ENCODE assay signal across 1 cellular context in the genomic region with DNA sequence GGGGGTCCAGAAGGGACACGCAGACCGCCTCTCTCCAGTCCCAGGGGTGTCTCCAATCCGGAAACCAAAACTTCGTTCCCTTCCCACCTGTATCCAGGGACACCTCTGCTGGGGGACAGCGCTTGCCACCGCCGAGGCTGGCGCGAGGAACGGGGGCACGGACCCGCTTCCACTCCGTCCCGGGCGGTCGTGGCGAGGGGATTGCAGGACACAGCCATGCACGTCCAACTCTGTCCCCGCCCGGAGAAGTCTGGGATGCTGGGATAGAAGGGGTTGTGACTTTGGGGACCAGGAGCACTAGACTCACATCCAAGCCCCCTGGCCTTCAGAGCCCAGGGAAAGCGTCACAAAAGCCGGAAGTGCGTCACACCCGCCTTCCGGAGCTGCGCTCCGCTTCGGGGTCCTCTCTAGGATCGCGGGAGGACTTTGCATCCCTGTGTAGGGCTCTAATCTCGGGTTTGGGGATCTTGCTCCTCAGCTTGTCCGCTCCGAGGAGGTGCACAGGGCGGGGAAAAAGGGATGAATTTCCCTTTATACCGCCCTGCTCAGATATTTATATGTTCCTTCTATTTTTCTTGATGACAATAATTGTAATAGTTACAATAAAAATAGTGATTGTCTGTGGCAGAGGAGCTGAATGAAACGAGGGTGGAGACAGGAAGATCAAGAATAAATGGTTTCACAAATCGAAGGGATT.
TF ChIP-seq lines count a peak whose summit lies in the region.

FAM200A (minus strand) TSS at position 348 of the 697 bp plus-strand sequence. CDS start 3,707 bp downstream, outside the sequence.

TF ChIP-seq in K562, 482 proteins besides CTCF, POLR2A, EP300 and RAD21 (continued from another document and continues in another):
- TF ChIP-seq MGA (IDR thresholded peaks at IDR 0.05) (peak; percentile 48; the same call in 1 of the 2 replicates), NR2F6 (CRISPR knock-in tag; IDR thresholded peaks at IDR 0.05) (no peak), XRCC3 (IDR thresholded peaks at IDR 0.05) (no peak), DDX20 (tag; IDR thresholded peaks at IDR 0.05; ENCODE audit: low read depth) (no peak), ZBTB8A (IDR thresholded peaks at IDR 0.05; ENCODE audit: partially characterized antibody) (no peak), ZBED1 (IDR thresholded peaks at IDR 0.05) (no peak; the same call in 1 of the 2 replicates), ASH1L (IDR thresholded peaks at IDR 0.05; ENCODE audit: borderline replicate concordance, low read depth, partially characterized antibody) (no peak), TCFL5 (CRISPR knock-in tag; conservative IDR thresholded peaks at IDR 0.05) (no peak), TCF3 (CRISPR knock-in tag; IDR thresholded peaks at IDR 0.05) (0 out of 2 replicates have a peak, but pooled peaks have one; percentile 5), ZNF23 (CRISPR knock-in tag; IDR thresholded peaks at IDR 0.05) (no peak), CHD1 (IDR thresholded peaks at IDR 0.05; ENCODE audit: low read length) (no peak), SMAD2 (IDR thresholded peaks at IDR 0.05; ENCODE audit: low read depth, low read length) (no peak), SREBF2 (CRISPR knock-in tag; IDR thresholded peaks at IDR 0.05) (no peak), SMAD1 (IDR thresholded peaks at IDR 0.05; ENCODE audit: low read depth, low read length, partially characterized antibody) (no peak), ZNF699 (CRISPR knock-in tag; IDR thresholded peaks at IDR 0.05; ENCODE audit: insufficient replicate concordance) (no peak), NONO (IDR thresholded peaks at IDR 0.05; ENCODE audit: low read depth in 2 of 2, low read length in 1 of 2) (no peak), GABPB2 (CRISPR knock-in tag; conservative IDR thresholded peaks at IDR 0.05) (no peak), PKNOX1 (IDR thresholded peaks at IDR 0.05) (peak; percentile 52; the same call in 1 of the 2 replicates), GABPB1 (CRISPR knock-in tag; IDR thresholded peaks at IDR 0.05) (peak; percentile 98), RB1 (IDR thresholded peaks at IDR 0.05; ENCODE audit: low read depth) (peak; percentile 73; the same call in 1 of the 2 replicates), DNMT1 (IDR thresholded peaks at IDR 0.05) (no peak), ZNF785 (CRISPR knock-in tag; IDR thresholded peaks at IDR 0.05) (no peak), L3MBTL2 (IDR thresholded peaks at IDR 0.05) (peak; percentile 67), KAT7 (CRISPR knock-in tag; IDR thresholded peaks at IDR 0.05; ENCODE audit: borderline replicate concordance) (no peak), SIRT6 (IDR thresholded peaks at IDR 0.05; ENCODE audit: low read depth, low read length) (no peak), SOX6 (IDR thresholded peaks at IDR 0.05) (peak; percentile 66), ZNF165 (CRISPR knock-in tag; IDR thresholded peaks at IDR 0.05; ENCODE audit: borderline replicate concordance) (no peak), RAD51 (IDR thresholded peaks at IDR 0.05; ENCODE audit: borderline replicate concordance, low read depth) (no peak; the same call in 1 of the 2 replicates), ZNF143 (CRISPR knock-in tag; IDR thresholded peaks at IDR 0.05) (no peak), SIN3B (IDR thresholded peaks at IDR 0.05; ENCODE audit: low read depth) (peak; percentile 90; the same call in 1 of the 2 replicates), CBX1 (IDR thresholded peaks at IDR 0.05; ENCODE audit: low read depth) (no peak), PHB (CRISPR knock-in tag; IDR thresholded peaks at IDR 0.05) (0 out of 2 replicates have a peak, but pooled peaks have one; percentile 28), MTA2 (IDR thresholded peaks at IDR 0.05; ENCODE audit: low read depth) (no peak), ZC3H4 (CRISPR knock-in tag; IDR thresholded peaks at IDR 0.05; ENCODE audit: borderline replicate concordance) (no peak), GATA2 (CRISPR knock-in tag; IDR thresholded peaks at IDR 0.05) (no peak; the same call in 1 of the 2 replicates), ZNF740 (CRISPR knock-in tag; IDR thresholded peaks at IDR 0.05) (no peak), ZNF740 (tag; IDR thresholded peaks at IDR 0.05) (no peak), ZNF133 (CRISPR knock-in tag; IDR thresholded peaks at IDR 0.05) (no peak), SRF (CRISPR knock-in tag; IDR thresholded peaks at IDR 0.05) (no peak)
- TF ChIP-seq, protein P1, sequence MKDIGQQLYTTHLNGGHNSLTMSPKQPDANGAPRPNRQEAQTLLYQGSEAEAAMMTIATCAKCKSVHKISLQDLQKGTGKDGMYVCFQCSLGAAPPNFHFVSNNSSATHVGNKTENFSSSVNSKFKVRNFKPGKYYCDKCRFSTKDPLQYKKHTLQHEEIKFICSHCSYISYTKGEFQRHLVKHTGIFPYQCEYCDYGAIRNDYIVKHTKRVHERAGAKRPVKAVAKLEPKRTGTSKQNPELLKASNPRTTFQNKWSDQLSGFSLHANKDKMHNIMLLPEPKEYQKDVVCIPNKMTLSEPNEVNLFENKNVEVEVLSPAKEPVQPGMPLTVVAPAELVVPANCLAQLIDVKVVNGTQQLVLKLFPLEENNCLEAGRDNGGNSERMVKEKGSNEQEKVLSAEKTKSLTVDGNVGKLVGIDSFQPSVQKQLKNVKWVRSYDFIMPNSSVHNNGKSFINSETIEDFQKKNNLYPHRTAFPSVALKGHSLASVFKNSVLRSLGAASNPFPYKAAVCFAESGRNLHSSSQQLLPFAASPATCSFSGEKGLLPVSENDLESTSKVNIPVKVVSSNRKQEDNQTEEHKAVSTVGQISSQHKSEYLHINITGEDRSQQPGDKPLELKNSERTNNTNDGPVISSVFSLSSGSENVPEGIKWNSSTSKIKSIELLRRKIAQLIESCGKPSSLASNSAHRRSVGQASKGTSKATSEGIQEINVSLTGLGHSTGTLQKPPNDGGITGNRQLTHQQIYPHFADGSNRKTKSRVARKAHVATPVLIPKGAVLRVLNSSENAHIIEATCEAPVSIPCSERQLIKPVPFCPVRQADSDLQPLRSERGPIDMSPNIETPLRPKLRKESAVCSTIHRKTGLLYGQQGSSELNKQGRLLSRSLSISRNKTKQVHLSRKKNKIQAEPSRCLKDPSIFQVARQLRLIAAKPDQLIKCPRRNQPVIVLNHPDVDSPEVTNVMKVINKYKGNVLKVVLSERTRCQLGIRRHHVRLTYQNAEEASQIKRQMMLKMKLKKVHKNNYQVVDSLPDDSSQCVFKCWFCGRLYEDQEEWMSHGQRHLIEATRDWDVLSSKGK (CRISPR knock-in tag; IDR thresholded peaks at IDR 0.05), result no peak
- TF ChIP-seq, protein P2, sequence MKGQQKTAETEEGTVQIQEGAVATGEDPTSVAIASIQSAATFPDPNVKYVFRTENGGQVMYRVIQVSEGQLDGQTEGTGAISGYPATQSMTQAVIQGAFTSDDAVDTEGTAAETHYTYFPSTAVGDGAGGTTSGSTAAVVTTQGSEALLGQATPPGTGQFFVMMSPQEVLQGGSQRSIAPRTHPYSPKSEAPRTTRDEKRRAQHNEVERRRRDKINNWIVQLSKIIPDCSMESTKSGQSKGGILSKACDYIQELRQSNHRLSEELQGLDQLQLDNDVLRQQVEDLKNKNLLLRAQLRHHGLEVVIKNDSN (CRISPR knock-in tag; IDR thresholded peaks at IDR 0.05), result no peak
- TF ChIP-seq, protein P3, sequence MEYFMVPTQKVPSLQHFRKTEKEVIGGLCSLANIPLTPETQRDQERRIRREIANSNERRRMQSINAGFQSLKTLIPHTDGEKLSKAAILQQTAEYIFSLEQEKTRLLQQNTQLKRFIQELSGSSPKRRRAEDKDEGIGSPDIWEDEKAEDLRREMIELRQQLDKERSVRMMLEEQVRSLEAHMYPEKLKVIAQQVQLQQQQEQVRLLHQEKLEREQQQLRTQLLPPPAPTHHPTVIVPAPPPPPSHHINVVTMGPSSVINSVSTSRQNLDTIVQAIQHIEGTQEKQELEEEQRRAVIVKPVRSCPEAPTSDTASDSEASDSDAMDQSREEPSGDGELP (CRISPR knock-in tag; IDR thresholded peaks at IDR 0.05; ENCODE audit: borderline replicate concordance), result peak; percentile 53; the same call in 1 of the 2 replicates
